ENCODE assay signal across 29 cellular contexts in genomic region chr20:55615818-55616217, GRCh38.
"Had no signal": no experiment of that assay in that cellular context is flagged by ENCODE, and none has a peak within 500 bp of the region (broad histone marks: within the 10 kb centered on the region; RNA-seq: fewer than 3 reads in every experiment).

No MANE protein-coding gene starts in this region.

- H3K4me2 ChIP-seq: smooth muscle cell had no signal

- H3K4me1 ChIP-seq: parathyroid adenoma, psoas muscle, spleen, stomach, thyroid gland, tibial nerve, upper lobe of left lung, uterus had no signal

- H3K4me3 ChIP-seq: ovary, psoas muscle, skin epidermis, smooth muscle cell, spleen, stomach, thoracic aorta, thyroid gland, tibial nerve, upper lobe of left lung, uterus had no signal

- H3K27me3 ChIP-seq: neutrophil, ovary, spleen, stomach, thyroid gland, tibial nerve, upper lobe of left lung, uterus had no signal

- H3K27ac ChIP-seq: neutrophil, ovary, parathyroid adenoma, psoas muscle, skin epidermis, spleen, stomach, thoracic aorta, thyroid gland, tibial nerve, upper lobe of left lung, uterus had no signal

- H3K79me2 ChIP-seq: parathyroid adenoma had no signal

- DNase-seq: naive B cell; naive thymus-derived CD8-positive, alpha-beta T cell; nephron progenitor cell; nucleus accumbens; ovary; posterior cingulate gyrus; psoas muscle; right cardiac atrium; spleen; stimulated activated CD4-positive, alpha-beta T cell treated with anti-CD3 and anti-CD28 coated beads, Interleukin-12 subunit alpha, Interleukin-12 subunit beta, amount 100 ng/mL, for 4 hours; stimulated activated CD4-positive, alpha-beta T cell treated with anti-CD3 and anti-CD28 coated beads, Interleukin-1b, Interleukin-23, amount 100 ng/mL, for 48 hours; stimulated activated CD4-positive, alpha-beta T cell treated with anti-CD3 and anti-CD28 coated beads, Interleukin-4, amount 100 ng/mL, for 1 hour; stimulated activated CD4-positive, alpha-beta T cell treated with anti-CD3 and anti-CD28 coated beads, Interleukin-4, amount 100 ng/mL, for 4 hours; stimulated activated CD8-positive, alpha-beta memory T cell treated with anti-CD3 and anti-CD28 coated beads, Interleukin-4, amount 100 ng/mL, for 48 hours; stimulated activated naive CD4-positive, alpha-beta T cell treated with Interleukin-2 at 50 U/mL for 16 hours; stomach; thyroid gland; trophoblast cell; upper lobe of left lung; uterus had no signal

- ATAC-seq: naive thymus-derived CD8-positive, alpha-beta T cell; natural killer cell treated with Interleukin-12 subunit alpha and Interleukin-12 subunit beta and Interleukin-15 and Interleukin-18, amount 100 ng/mL, for 72 hours; psoas muscle; right cardiac atrium; sciatic nerve; stimulated activated memory B cell treated with anti-CD40 and anti-IgM and Interleukin-4, amounts not matched to agents 10 μg/mL and 1 μg/mL and 100 μg/mL, for 72 hours had no signal

- H2AFZ ChIP-seq: parathyroid adenoma had no signal

- H3K9ac ChIP-seq: parathyroid adenoma had no signal

- H3K36me3 ChIP-seq: neutrophil, ovary, spleen, stomach, thoracic aorta, thyroid gland, tibial nerve, upper lobe of left lung, uterus had no signal

- H3K9me3 ChIP-seq: neutrophil, ovary, psoas muscle, thoracic aorta, thyroid gland, upper lobe of left lung, uterus had no signal
